9 cellular contexts compared by ENCODE assay signal in the genomic region with DNA sequence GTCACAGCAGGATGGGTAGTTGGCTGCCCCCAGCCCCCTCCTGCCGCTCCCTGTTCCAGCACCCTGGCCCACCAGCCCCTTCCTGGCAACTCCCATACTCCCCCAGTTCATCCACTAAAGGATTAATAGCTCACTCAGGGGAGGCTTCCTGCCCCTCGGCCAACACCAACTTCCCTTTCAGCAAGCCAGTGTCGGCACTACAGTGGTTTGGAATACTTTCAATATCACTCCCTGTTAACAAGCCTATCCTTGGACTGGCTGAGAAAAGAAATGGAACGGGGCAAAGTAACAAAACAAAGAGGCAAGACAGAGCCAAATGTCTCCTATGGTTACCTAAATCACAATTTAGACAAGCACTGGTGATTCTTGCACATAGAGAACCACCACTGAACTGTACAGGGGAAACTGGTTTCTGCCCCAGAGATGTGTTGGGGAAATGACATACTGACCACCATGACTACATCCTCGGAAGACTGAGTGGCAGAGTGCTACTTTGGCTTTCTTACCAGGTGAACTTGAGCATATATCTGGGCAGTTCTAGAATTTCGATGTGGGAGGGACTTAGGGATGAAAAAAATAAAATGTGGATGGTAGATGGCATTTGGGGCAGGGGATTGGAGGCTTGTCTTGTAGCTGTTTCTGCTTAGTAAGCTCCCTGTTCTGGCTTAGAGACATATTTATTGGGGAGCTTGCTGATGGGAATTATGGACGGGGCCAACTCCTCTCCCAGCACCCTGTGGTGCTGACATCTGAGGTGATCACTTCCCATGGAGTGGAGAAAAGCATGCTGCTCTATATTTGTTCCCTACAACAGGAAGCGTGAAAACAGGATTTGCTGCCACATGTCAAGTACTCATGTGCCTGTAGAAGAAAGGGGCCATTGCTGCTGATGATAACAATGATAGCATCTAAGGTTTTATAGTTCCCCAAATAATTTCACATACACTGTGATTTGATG. TPM values are rescaled to one million over a fixed set of nuclear protein-coding genes. Genes with fewer than 3 reads are reported as not detected.
DNase-seq lines count a peak whose midpoint lies in the region; ATAC-seq and TF ChIP-seq lines count a peak whose summit lies in the region.
"Had no signal": no experiment of that assay in that cellular context is flagged by ENCODE, and none has a peak within 500 bp of the region (broad histone marks: within the 10 kb centered on the region; RNA-seq: fewer than 3 reads in every experiment).

No MANE protein-coding gene starts in this region.

- H3K4me2 ChIP-seq in hepatocyte = peak overlapping the region; percentile 17

- DNase-seq in NCI-H1092 treated with DMSO at 0.1 percent for 48 hours (lab: John Stamatoyannopoulos, UW) (peak; percentile 61), NCI-H1092 (lab: John Stamatoyannopoulos, UW) (no peak), hepatocyte (ENCODE audit: low spot score) (no peak), thoracic aorta (ENCODE audit: low spot score) (no peak), GOT3 (lab: John Stamatoyannopoulos, UW) (no peak), NK-92 (lab: John Stamatoyannopoulos, UW; ENCODE audit: unreplicated experiment) (no peak)

- H3K4me1 ChIP-seq in hepatocyte (ENCODE audit: insufficient read depth) = peaks cover 48% of the 10 kb centered on the region
- peaks cover 33 to 87% of the 10 kb centered on the region in 2 donors for H3K4me1 ChIP-seq in thoracic aorta (ENCODE audit: control insufficient read depth in 1 of 2, low read depth in 2 of 2)

- H3K9me3 ChIP-seq in hepatocyte (ENCODE audit: low read depth) = no peaks in the 10 kb centered on the region
- no peaks in the 10 kb centered on the region for H3K9me3 ChIP-seq in thoracic aorta

- ATAC-seq in activated T-helper 17 cell treated with anti-CD3 and anti-CD28 coated beads, Interleukin-2, amount 50 U/mL, for 72 hours (replicated peaks) = no peak
- ATAC-seq in thoracic aorta (ENCODE audit: insufficient number of reproducible peaks, low FRiP score, low read depth) (no peak), GM18907 (IDR thresholded peaks at IDR 0.05; ENCODE audit: unreplicated experiment) (no peak)

- no peaks in the 10 kb centered on the region for H3K79me2 ChIP-seq in hepatocyte

- peak overlapping the region; percentile 5 for H2AFZ ChIP-seq in hepatocyte

- H3K4me3 ChIP-seq in hepatocyte = no peak overlapping the region
- H3K4me3 ChIP-seq in thoracic aorta = peak overlapping the region; percentile 3

- TF ChIP-seq CTCF in hepatocyte (IDR thresholded peaks at IDR 0.05; ENCODE audit: poor library complexity) (no peak), thoracic aorta (IDR thresholded peaks at IDR 0.05) (no peak)

- no peaks in the 10 kb centered on the region for H3K36me3 Mint-ChIP-seq in activated T-helper 17 cell treated with anti-CD3 and anti-CD28 coated beads, Interleukin-2, amount 50 U/mL, for 72 hours (ENCODE audit: low read depth)

- peak overlapping the region; percentile 24 for H3K27ac Mint-ChIP-seq in activated T-helper 17 cell treated with anti-CD3 and anti-CD28 coated beads, Interleukin-2, amount 50 U/mL, for 72 hours
- H3K27ac Mint-ChIP-seq: T-helper 2 cell treated with Interferon-gamma antibody and Interleukin-4, amounts not matched to agents 5 μg/mL and 100 μg/mL, for 36 hours had no signal

- no peaks in the 10 kb centered on the region for H3K9me2 ChIP-seq in hepatocyte (replicated peaks; ENCODE audit: insufficient read depth)

- no peaks in the 10 kb centered on the region for H3K27me3 ChIP-seq in hepatocyte
- H3K27me3 ChIP-seq in thoracic aorta (replicated peaks; ENCODE audit: insufficient read depth) = no peaks in the 10 kb centered on the region

- H3K27ac ChIP-seq in hepatocyte (peak overlapping the region; percentile 92), thoracic aorta (peak overlapping the region; percentile 71 to 84)

- WGBS in hepatocyte (ENCODE audit: low lambda C conversion rate, missing lambda C conversion rate) = 65% methylated on average over 8 of the region's 8 CpGs

- H3K4me3 Mint-ChIP-seq in activated T-helper 17 cell treated with anti-CD3 and anti-CD28 coated beads, Interleukin-2, amount 50 U/mL, for 72 hours = no peak overlapping the region
- H3K4me3 Mint-ChIP-seq: T-helper 2 cell treated with Interferon-gamma antibody and Interleukin-4, amounts not matched to agents 5 μg/mL and 100 μg/mL, for 36 hours had no signal

- H4K20me1 ChIP-seq in hepatocyte (ENCODE audit: insufficient read depth, poor library complexity, severe bottlenecking) = no peaks in the 10 kb centered on the region

- H3K36me3 ChIP-seq in hepatocyte (replicated peaks; ENCODE audit: insufficient read depth, low read depth) (no peaks in the 10 kb centered on the region), thoracic aorta (no peaks in the 10 kb centered on the region)

- H3K4me1 Mint-ChIP-seq in activated T-helper 17 cell treated with anti-CD3 and anti-CD28 coated beads, Interleukin-2, amount 50 U/mL, for 72 hours = peaks cover 29% of the 10 kb centered on the region

- no peaks in the 10 kb centered on the region for H3K9me3 Mint-ChIP-seq in activated T-helper 17 cell treated with anti-CD3 and anti-CD28 coated beads, Interleukin-2, amount 50 U/mL, for 72 hours
- H3K9me3 Mint-ChIP-seq: T-helper 2 cell treated with Interferon-gamma antibody and Interleukin-4, amounts not matched to agents 5 μg/mL and 100 μg/mL, for 36 hours had no signal

- H3K27me3 Mint-ChIP-seq in activated T-helper 17 cell treated with anti-CD3 and anti-CD28 coated beads, Interleukin-2, amount 50 U/mL, for 72 hours = no peaks in the 10 kb centered on the region

RNA-seq across cellular contexts. Expression of a gene that starts 7.1 kb away (rescaled TPM):
- total RNA-seq in activated T-helper 17 cell treated with anti-CD3 and anti-CD28 coated beads, Interleukin-2, amount 50 U/mL, for 72 hours = 10 to 100 TPM; 42.8 to 73.0 TPM
- total RNA-seq in hepatocyte (123 and 147 TPM in 2 replicates), thoracic aorta (100 to 1,000 TPM; 235 to 258 TPM)
- 161 and 162 TPM in 2 replicates for polyA plus RNA-seq in hepatocyte

RNA-seq across cellular contexts. Expression of a gene that starts 39.7 kb away (rescaled TPM):
- total RNA-seq in activated T-helper 17 cell treated with anti-CD3 and anti-CD28 coated beads, Interleukin-2, amount 50 U/mL, for 72 hours = not detected
- 10.8 and 16.4 TPM in 2 replicates for total RNA-seq in hepatocyte
- polyA plus RNA-seq in hepatocyte = 18.0 and 28.6 TPM in 2 replicates
- 10 to 100 TPM in 1 of 2 donors, not detected in 1; 17.5 TPM for total RNA-seq in thoracic aorta
